23 cellular contexts compared by ENCODE assay signal in the genomic region with DNA sequence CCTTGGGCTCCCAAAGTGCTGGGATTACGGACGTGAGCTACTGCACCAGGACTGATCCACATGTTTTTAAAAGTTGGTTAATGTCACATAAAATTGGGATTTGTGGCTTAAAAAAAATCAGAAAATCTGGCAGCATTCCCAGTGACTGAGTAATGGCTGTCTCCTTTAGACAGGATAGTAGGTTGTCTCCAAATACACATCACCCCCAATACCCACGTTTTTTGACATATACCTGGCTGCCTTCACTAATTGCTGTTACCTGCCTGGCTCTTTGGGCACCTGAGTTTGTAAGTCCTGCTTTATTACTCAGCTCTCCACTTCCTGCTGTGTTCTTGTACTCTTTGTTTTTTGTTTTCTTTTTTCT.
A peak's percentile ranks its signal among the peaks of the same experiment; 100 is the strongest.
DNase-seq lines count a peak whose midpoint lies in the region; ATAC-seq, FAIRE-seq and TF ChIP-seq lines count a peak whose summit lies in the region.
"Had no signal": no experiment of that assay in that cellular context is flagged by ENCODE, and none has a peak within 500 bp of the region (broad histone marks: within the 10 kb centered on the region; RNA-seq: fewer than 3 reads in every experiment).

No MANE protein-coding gene starts in this region.

- TF ChIP-seq CTCF in endothelial cell of umbilical vein (IDR thresholded peaks at IDR 0.05; ENCODE audit: extremely low read depth in 1 of 2, insufficient read depth in 1 of 2, low read depth in 1 of 2, low read length in 2 of 2) (no peak), osteoblast (IDR thresholded peaks at IDR 0.05; ENCODE audit: extremely low read depth, low read depth, low read length) (no peak), nephron progenitor cell (IDR thresholded peaks at IDR 0.05) (no peak), RWPE1 (conservative IDR thresholded peaks at IDR 0.05; ENCODE audit: low read depth) (no peak)

- no peaks in the 10 kb centered on the region for H3K9me3 ChIP-seq in endothelial cell of umbilical vein (replicated peaks; ENCODE audit: control insufficient read depth, insufficient read depth, low read length)
- no peaks in the 10 kb centered on the region for H3K9me3 ChIP-seq in osteoblast (ENCODE audit: low read depth, low read length)
- H3K9me3 ChIP-seq: sigmoid colon, testis had no signal

- H3K36me3 Mint-ChIP-seq in stimulated activated naive B cell treated with anti-CD40 and anti-IgM and Interleukin-4, amounts not matched to agents 10 μg/mL and 1 μg/mL and 100 μg/mL, for 72 hours = peaks cover 18 to 27% of the 10 kb centered on the region in 2 donors
- no peaks in the 10 kb centered on the region for H3K36me3 Mint-ChIP-seq in nephron progenitor cell (ENCODE audit: low read depth)

- no peaks in the 10 kb centered on the region for H4K20me1 ChIP-seq in endothelial cell of umbilical vein (replicated peaks; ENCODE audit: control insufficient read depth, extremely low read depth, insufficient read depth, low read length)
- no peaks in the 10 kb centered on the region for H4K20me1 ChIP-seq in osteoblast (ENCODE audit: insufficient read depth, low read length)

- H3K9me3 Mint-ChIP-seq in stimulated activated naive B cell treated with anti-CD40 and anti-IgM and Interleukin-4, amounts not matched to agents 10 μg/mL and 1 μg/mL and 100 μg/mL, for 72 hours = no peaks in the 10 kb centered on the region
- no peaks in the 10 kb centered on the region for H3K9me3 Mint-ChIP-seq in nephron progenitor cell
- H3K9me3 Mint-ChIP-seq: activated CD8-positive, alpha-beta T cell treated with anti-CD3 and anti-CD28 coated beads for 36 hours had no signal

- BruUV-seq in endothelial cell of umbilical vein (replicated peaks; lab: Mats Ljungman, UMichigan) = no TSS peak

- no peak for FAIRE-seq in endothelial cell of umbilical vein (lab: Jason Lieb, UNC)
- FAIRE-seq: kidney had no signal

- H3K4me1 ChIP-seq in endothelial cell of umbilical vein (ENCODE audit: control insufficient read depth, extremely low read depth, insufficient read depth, low read length) (no peaks in the 10 kb centered on the region), osteoblast (ENCODE audit: insufficient read depth, low read length) (peaks cover 16% of the 10 kb centered on the region)
- H3K4me1 ChIP-seq: sigmoid colon, testis had no signal

- dilution Hi-C loops in endothelial cell of umbilical vein (cut with MboI; ENCODE audit: extremely low pct_ligation_motif_present, low sequenced_read_pairs) = no loop called here

- H3K27ac ChIP-seq in endothelial cell of umbilical vein (ENCODE audit: insufficient read depth, low read depth, low read length) (no peak overlapping the region), osteoblast (ENCODE audit: low read depth, low read length) (peak overlapping the region; percentile 31), RWPE1 (no peak overlapping the region)
- H3K27ac ChIP-seq: hepatocyte, sigmoid colon, testis had no signal

- peaks cover 9 to 30% of the 10 kb centered on the region in 2 donors for H3K4me1 Mint-ChIP-seq in stimulated activated naive B cell treated with anti-CD40 and anti-IgM and Interleukin-4, amounts not matched to agents 10 μg/mL and 1 μg/mL and 100 μg/mL, for 72 hours
- H3K4me1 Mint-ChIP-seq in nephron progenitor cell = peaks cover 19% of the 10 kb centered on the region

- no peak for TF ChIP-seq POLR2A in endothelial cell of umbilical vein (IDR thresholded peaks at IDR 0.05; ENCODE audit: low read depth, low read length)

- no peak overlapping the region for H3K9ac ChIP-seq in endothelial cell of umbilical vein (replicated peaks; ENCODE audit: extremely low read depth, insufficient read depth, low read length)

- intact Hi-C loops in endothelial cell of umbilical vein (cut with micrococcal nuclease) = no loop called here

- H3K36me3 ChIP-seq in endothelial cell of umbilical vein (ENCODE audit: control insufficient read depth in 2 of 2, extremely low read depth in 1 of 2, insufficient read depth in 2 of 2, low read length in 2 of 2) (no peaks in the 10 kb centered on the region), osteoblast (ENCODE audit: insufficient read depth, low read length) (no peaks in the 10 kb centered on the region)
- H3K36me3 ChIP-seq: sigmoid colon had no signal

- H3K4me3 ChIP-seq in endothelial cell of umbilical vein (replicated peaks in 1 of 3; ENCODE audit: insufficient read depth in 1 of 3, low read depth in 1 of 3, low read length in 3 of 3) (no peak overlapping the region), osteoblast (ENCODE audit: insufficient read depth, low read length) (no peak overlapping the region)
- H3K4me3 ChIP-seq: hepatocyte, sigmoid colon, testis had no signal

- no peak overlapping the region for H3K4me3 Mint-ChIP-seq in stimulated activated naive B cell treated with anti-CD40 and anti-IgM and Interleukin-4, amounts not matched to agents 10 μg/mL and 1 μg/mL and 100 μg/mL, for 72 hours
- H3K4me3 Mint-ChIP-seq in nephron progenitor cell = no peak overlapping the region
- H3K4me3 Mint-ChIP-seq: activated CD8-positive, alpha-beta T cell treated with anti-CD3 and anti-CD28 coated beads for 36 hours had no signal

- H3K4me2 ChIP-seq in endothelial cell of umbilical vein (ENCODE audit: insufficient read depth, low read length) (no peak overlapping the region), osteoblast (ENCODE audit: insufficient read depth, low read length) (peak overlapping the region; percentile 49)
- H3K4me2 ChIP-seq: hepatocyte had no signal

- POLR2A ChIA-PET in endothelial cell of umbilical vein (lab: Charles Lee) (no interaction called here), RWPE1 (lab: Yijun Ruan, JAX; ENCODE audit: low non-redundant PET) (no interaction called here)

- DNase-seq in EL (peak; percentile 49), RPMI7951 (ENCODE audit: low read depth) (peak; percentile 23), endothelial cell of umbilical vein (ENCODE audit: low read depth, low spot score) (peak; percentile 5), osteoblast (ENCODE audit: insufficient read length, low spot score, missing footprints) (peak; percentile 90), NCI-H146 treated with DMSO at 0.1 percent for 48 hours (lab: John Stamatoyannopoulos, UW; ENCODE audit: unreplicated experiment) (no peak), nephron progenitor cell (no peak), RWPE1 (ENCODE audit: low spot score) (no peak)
- DNase-seq in stimulated activated naive B cell treated with anti-CD40 and anti-IgM and Interleukin-4, amounts not matched to agents 10 μg/mL and 1 μg/mL and 100 μg/mL, for 72 hours = no peak
- DNase-seq: activated CD8-positive, alpha-beta T cell treated with anti-CD3 and anti-CD28 coated beads for 36 hours; amygdala; cortex of kidney; erythroblast; kidney; midbrain; NCI-H1092 treated with DMSO at 0.1 percent for 48 hours; NCI-H82; occipital lobe; sigmoid colon; stimulated activated CD4-positive, alpha-beta T cell treated with anti-CD3 and anti-CD28 coated beads, Interleukin-4, amount 100 ng/mL, for 24 hours; stimulated activated CD8-positive, alpha-beta memory T cell treated with anti-CD3 and anti-CD28 coated beads, Interleukin-4, amount 100 ng/mL, for 48 hours; testis had no signal

- CTCF ChIA-PET in endothelial cell of umbilical vein (lab: Charles Lee) = interaction anchor here (0.7 to 5.3 kb wide), 2 partner anchors 14 to 60 kb away, joined by 3 to 41 read pairs; no protein-coding TSS in a partner anchor
- CTCF ChIA-PET in RWPE1 (lab: Yijun Ruan, JAX) = no interaction called here

- H2AFZ ChIP-seq in endothelial cell of umbilical vein (ENCODE audit: low read depth, low read length) (no peak overlapping the region), osteoblast (ENCODE audit: low read length) (peak overlapping the region; percentile 69)
- H2AFZ ChIP-seq: hepatocyte had no signal

- H3K79me2 ChIP-seq in endothelial cell of umbilical vein (ENCODE audit: control insufficient read depth, insufficient read depth, low read length) (no peaks in the 10 kb centered on the region), osteoblast (ENCODE audit: insufficient read depth, low read length) (no peaks in the 10 kb centered on the region)

- no peaks in the 10 kb centered on the region for H3K9me1 ChIP-seq in endothelial cell of umbilical vein (replicated peaks; ENCODE audit: control insufficient read depth, extremely low read depth, insufficient read depth, low read length)

- ATAC-seq in stimulated activated naive B cell treated with anti-CD40 and anti-IgM and Interleukin-4, amounts not matched to agents 10 μg/mL and 1 μg/mL and 100 μg/mL, for 72 hours (replicated peaks) = no peak
- ATAC-seq: activated CD8-positive, alpha-beta T cell treated with anti-CD3 and anti-CD28 coated beads for 36 hours; Panc1 had no signal

- H3K27me3 ChIP-seq in endothelial cell of umbilical vein (ENCODE audit: control insufficient read depth in 2 of 2, insufficient read depth in 2 of 2, low read length in 2 of 2) = no peaks in the 10 kb centered on the region
- no peaks in the 10 kb centered on the region for H3K27me3 ChIP-seq in osteoblast (ENCODE audit: insufficient read depth, low read length)
- H3K27me3 ChIP-seq: hepatocyte, sigmoid colon, testis had no signal

- H3K27me3 Mint-ChIP-seq in stimulated activated naive B cell treated with anti-CD40 and anti-IgM and Interleukin-4, amounts not matched to agents 10 μg/mL and 1 μg/mL and 100 μg/mL, for 72 hours = no peaks in the 10 kb centered on the region
- peaks cover 5% of the 10 kb centered on the region for H3K27me3 Mint-ChIP-seq in nephron progenitor cell (ENCODE audit: low read depth, poor library complexity)
- H3K27me3 Mint-ChIP-seq: activated CD8-positive, alpha-beta T cell treated with anti-CD3 and anti-CD28 coated beads for 36 hours had no signal

- H3K27ac Mint-ChIP-seq in stimulated activated naive B cell treated with anti-CD40 and anti-IgM and Interleukin-4, amounts not matched to agents 10 μg/mL and 1 μg/mL and 100 μg/mL, for 72 hours = no peak overlapping the region
- no peak overlapping the region for H3K27ac Mint-ChIP-seq in nephron progenitor cell
- H3K27ac Mint-ChIP-seq: activated CD8-positive, alpha-beta T cell treated with anti-CD3 and anti-CD28 coated beads for 36 hours had no signal

TF ChIP-seq in endothelial cell of umbilical vein, 7 proteins besides CTCF, POLR2A, EP300 and RAD21:
- TF ChIP-seq JUN (IDR thresholded peaks at IDR 0.05; ENCODE audit: borderline replicate concordance, insufficient read depth, insufficient read length, low read depth) (no peak), GATA2 (IDR thresholded peaks at IDR 0.05; ENCODE audit: insufficient read depth, insufficient read length, low read depth, low read length) (no peak), FOS (IDR thresholded peaks at IDR 0.05; ENCODE audit: borderline replicate concordance, insufficient read depth, low read length) (no peak), POLR2AphosphoS5 (IDR thresholded peaks at IDR 0.05; ENCODE audit: insufficient read depth, low read depth, low read length) (no peak)

Comparison
In these comparisons a context has a peak if more than half of its experiments do, and no peak if none do; other contexts are left out.
1. DNase-seq: peak in EL (single experiment), RPMI7951 (single experiment), endothelial cell of umbilical vein (single experiment) and osteoblast (single experiment); none in stimulated activated naive B cell treated with anti-CD40 and anti-IgM and Interleukin-4, amounts not matched to agents 10 μg/mL and 1 μg/mL and 100 μg/mL, for 72 hours (single experiment), NCI-H146 treated with DMSO at 0.1 percent for 48 hours (single experiment), nephron progenitor cell (single experiment) and RWPE1 (single experiment).